ENCODE assay signal across 2 cellular contexts in the genomic region with DNA sequence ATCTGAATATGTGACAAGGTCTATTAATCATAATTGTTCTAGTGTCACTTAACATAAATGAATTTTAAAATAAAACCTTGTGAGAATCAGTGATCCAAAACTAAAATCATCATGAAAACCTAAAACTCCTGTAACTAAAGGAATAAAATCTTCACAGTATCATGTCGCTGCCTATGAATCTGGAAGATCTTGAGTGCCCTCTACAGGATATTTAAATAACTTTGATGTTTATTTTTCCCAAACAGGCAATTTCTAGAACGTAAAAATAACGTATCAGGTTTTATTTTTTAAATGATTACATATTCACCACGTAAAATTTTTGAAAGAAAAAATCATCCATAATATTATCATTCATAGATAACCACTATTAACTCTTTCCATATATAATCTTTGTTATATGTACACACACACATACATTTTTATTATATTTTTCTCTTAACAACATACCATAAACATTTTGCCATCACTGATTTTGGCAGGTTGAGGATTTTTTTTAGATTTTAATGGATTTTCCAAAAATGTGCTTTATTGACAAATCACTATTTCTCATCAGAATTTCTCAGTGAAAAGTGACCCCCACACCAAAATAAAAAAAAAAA.
TF ChIP-seq lines count a peak whose summit lies in the region.

No MANE protein-coding gene starts in this region.

TF ChIP-seq in A549, 52 proteins besides CTCF, POLR2A, EP300 and RAD21 (continued from another document):
- no peak for TF ChIP-seq EHF (CRISPR knock-in tag; IDR thresholded peaks at IDR 0.05)
- TF ChIP-seq, protein P1, sequence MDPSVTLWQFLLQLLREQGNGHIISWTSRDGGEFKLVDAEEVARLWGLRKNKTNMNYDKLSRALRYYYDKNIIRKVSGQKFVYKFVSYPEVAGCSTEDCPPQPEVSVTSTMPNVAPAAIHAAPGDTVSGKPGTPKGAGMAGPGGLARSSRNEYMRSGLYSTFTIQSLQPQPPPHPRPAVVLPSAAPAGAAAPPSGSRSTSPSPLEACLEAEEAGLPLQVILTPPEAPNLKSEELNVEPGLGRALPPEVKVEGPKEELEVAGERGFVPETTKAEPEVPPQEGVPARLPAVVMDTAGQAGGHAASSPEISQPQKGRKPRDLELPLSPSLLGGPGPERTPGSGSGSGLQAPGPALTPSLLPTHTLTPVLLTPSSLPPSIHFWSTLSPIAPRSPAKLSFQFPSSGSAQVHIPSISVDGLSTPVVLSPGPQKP (IDR thresholded peaks at IDR 0.05; ENCODE audit: low read depth, low read length), result no peak
- TF ChIP-seq RFX5 (IDR thresholded peaks at IDR 0.05), result no peak

TF ChIP-seq in GM12878, 131 proteins besides CTCF, POLR2A, EP300 and RAD21 (continued from another document):
- TF ChIP-seq, protein P2, sequence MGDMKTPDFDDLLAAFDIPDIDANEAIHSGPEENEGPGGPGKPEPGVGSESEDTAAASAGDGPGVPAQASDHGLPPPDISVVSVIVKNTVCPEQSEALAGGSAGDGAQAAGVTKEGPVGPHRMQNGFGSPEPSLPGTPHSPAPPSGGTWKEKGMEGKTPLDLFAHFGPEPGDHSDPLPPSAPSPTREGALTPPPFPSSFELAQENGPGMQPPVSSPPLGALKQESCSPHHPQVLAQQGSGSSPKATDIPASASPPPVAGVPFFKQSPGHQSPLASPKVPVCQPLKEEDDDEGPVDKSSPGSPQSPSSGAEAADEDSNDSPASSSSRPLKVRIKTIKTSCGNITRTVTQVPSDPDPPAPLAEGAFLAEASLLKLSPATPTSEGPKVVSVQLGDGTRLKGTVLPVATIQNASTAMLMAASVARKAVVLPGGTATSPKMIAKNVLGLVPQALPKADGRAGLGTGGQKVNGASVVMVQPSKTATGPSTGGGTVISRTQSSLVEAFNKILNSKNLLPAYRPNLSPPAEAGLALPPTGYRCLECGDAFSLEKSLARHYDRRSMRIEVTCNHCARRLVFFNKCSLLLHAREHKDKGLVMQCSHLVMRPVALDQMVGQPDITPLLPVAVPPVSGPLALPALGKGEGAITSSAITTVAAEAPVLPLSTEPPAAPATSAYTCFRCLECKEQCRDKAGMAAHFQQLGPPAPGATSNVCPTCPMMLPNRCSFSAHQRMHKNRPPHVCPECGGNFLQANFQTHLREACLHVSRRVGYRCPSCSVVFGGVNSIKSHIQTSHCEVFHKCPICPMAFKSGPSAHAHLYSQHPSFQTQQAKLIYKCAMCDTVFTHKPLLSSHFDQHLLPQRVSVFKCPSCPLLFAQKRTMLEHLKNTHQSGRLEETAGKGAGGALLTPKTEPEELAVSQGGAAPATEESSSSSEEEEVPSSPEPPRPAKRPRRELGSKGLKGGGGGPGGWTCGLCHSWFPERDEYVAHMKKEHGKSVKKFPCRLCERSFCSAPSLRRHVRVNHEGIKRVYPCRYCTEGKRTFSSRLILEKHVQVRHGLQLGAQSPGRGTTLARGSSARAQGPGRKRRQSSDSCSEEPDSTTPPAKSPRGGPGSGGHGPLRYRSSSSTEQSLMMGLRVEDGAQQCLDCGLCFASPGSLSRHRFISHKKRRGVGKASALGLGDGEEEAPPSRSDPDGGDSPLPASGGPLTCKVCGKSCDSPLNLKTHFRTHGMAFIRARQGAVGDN (IDR thresholded peaks at IDR 0.05), result no peak
- TF ChIP-seq SMC3 (IDR thresholded peaks at IDR 0.05; ENCODE audit: borderline replicate concordance, low read length) (peak; percentile 56; the same call in 1 of the 2 replicates), SREBF2 (IDR thresholded peaks at IDR 0.05; ENCODE audit: low read length) (no peak)
- TF ChIP-seq, protein P3, sequence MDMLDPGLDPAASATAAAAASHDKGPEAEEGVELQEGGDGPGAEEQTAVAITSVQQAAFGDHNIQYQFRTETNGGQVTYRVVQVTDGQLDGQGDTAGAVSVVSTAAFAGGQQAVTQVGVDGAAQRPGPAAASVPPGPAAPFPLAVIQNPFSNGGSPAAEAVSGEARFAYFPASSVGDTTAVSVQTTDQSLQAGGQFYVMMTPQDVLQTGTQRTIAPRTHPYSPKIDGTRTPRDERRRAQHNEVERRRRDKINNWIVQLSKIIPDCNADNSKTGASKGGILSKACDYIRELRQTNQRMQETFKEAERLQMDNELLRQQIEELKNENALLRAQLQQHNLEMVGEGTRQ (IDR thresholded peaks at IDR 0.05; ENCODE audit: borderline replicate concordance, low read depth, low read length), result no peak
- TF ChIP-seq, protein P4, sequence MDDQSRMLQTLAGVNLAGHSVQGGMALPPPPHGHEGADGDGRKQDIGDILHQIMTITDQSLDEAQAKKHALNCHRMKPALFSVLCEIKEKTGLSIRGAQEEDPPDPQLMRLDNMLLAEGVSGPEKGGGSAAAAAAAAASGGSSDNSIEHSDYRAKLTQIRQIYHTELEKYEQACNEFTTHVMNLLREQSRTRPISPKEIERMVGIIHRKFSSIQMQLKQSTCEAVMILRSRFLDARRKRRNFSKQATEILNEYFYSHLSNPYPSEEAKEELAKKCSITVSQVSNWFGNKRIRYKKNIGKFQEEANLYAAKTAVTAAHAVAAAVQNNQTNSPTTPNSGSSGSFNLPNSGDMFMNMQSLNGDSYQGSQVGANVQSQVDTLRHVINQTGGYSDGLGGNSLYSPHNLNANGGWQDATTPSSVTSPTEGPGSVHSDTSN (IDR thresholded peaks at IDR 0.05; ENCODE audit: insufficient replicate concordance, low read depth, low read length), result no peak
